In the genomic region with DNA sequence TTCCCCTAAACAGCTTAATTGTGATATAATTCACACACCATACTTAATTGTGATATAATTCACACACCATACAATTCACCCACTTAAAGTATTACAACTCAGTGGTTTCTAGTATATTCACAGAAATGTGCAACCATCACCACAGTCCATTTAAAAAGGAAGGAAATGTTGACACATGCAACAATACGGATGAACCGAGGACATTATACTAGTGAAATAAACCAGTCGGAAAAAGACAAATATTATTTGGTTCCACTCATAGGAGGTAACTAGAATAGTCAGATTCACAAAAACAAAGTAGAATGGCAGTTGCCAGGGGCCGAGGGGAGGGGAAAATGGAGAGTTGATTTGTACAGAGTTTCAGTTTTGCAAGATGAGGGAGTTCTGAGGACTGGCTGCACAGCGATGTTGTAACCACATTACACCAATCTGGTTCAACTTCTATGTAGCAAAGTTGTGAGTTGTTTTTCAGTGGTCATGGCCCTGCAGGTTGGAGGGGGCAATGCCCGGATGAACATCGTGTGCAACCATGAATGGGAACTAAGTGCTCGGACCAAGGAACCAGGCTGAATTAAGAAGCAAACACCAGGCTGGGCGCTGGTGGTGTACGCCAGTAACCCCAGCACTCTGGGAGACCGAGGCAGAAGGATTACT, we compare ENCODE assay signal across 1 cellular context.
TF ChIP-seq lines count a peak whose summit lies in the region.

No MANE protein-coding gene starts in this region.

TF ChIP-seq in SK-N-SH, 30 proteins besides CTCF, POLR2A, EP300 and RAD21 (continued from another document):
- TF ChIP-seq, protein P1, sequence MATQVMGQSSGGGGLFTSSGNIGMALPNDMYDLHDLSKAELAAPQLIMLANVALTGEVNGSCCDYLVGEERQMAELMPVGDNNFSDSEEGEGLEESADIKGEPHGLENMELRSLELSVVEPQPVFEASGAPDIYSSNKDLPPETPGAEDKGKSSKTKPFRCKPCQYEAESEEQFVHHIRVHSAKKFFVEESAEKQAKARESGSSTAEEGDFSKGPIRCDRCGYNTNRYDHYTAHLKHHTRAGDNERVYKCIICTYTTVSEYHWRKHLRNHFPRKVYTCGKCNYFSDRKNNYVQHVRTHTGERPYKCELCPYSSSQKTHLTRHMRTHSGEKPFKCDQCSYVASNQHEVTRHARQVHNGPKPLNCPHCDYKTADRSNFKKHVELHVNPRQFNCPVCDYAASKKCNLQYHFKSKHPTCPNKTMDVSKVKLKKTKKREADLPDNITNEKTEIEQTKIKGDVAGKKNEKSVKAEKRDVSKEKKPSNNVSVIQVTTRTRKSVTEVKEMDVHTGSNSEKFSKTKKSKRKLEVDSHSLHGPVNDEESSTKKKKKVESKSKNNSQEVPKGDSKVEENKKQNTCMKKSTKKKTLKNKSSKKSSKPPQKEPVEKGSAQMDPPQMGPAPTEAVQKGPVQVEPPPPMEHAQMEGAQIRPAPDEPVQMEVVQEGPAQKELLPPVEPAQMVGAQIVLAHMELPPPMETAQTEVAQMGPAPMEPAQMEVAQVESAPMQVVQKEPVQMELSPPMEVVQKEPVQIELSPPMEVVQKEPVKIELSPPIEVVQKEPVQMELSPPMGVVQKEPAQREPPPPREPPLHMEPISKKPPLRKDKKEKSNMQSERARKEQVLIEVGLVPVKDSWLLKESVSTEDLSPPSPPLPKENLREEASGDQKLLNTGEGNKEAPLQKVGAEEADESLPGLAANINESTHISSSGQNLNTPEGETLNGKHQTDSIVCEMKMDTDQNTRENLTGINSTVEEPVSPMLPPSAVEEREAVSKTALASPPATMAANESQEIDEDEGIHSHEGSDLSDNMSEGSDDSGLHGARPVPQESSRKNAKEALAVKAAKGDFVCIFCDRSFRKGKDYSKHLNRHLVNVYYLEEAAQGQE (IDR thresholded peaks at IDR 0.05; ENCODE audit: low read depth, low read length): no peak
- TF ChIP-seq TCF12 (IDR thresholded peaks at IDR 0.05) (no peak), JUND (IDR thresholded peaks at IDR 0.05) (no peak), EZH2phosphoT487 (IDR thresholded peaks at IDR 0.05; ENCODE audit: borderline replicate concordance, low read depth) (no peak), MEF2A (IDR thresholded peaks at IDR 0.05; ENCODE audit: borderline replicate concordance, low read depth) (no peak), SIN3A (IDR thresholded peaks at IDR 0.05; ENCODE audit: borderline replicate concordance, low read depth, low read length) (no peak)
- TF ChIP-seq, protein P2, sequence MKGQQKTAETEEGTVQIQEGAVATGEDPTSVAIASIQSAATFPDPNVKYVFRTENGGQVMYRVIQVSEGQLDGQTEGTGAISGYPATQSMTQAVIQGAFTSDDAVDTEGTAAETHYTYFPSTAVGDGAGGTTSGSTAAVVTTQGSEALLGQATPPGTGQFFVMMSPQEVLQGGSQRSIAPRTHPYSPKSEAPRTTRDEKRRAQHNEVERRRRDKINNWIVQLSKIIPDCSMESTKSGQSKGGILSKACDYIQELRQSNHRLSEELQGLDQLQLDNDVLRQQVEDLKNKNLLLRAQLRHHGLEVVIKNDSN (IDR thresholded peaks at IDR 0.05; ENCODE audit: borderline replicate concordance, low read depth): no peak
